ENCODE assay signal across 20 cellular contexts in the genomic region with DNA sequence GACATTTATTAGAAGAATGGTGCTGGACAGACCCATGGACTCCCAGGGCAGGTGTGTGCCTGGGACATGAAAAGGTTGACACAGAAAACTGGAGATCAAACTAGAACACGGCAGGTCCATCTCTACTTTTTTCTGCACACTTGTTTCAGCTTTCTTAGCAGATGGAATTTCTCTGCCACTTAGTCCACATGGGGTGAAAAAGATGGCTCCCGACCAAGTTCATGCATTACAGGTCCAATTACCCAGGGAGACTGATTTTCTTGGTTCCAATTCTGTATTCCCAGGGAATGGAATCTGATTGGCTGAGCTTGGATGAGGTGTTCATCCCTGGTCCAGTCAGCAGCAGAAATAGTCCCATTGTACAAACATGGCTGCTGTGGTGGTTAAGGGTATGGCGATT.
"Had no signal": no experiment of that assay in that cellular context is flagged by ENCODE, and none has a peak within 500 bp of the region (broad histone marks: within the 10 kb centered on the region; RNA-seq: fewer than 3 reads in every experiment).

No MANE protein-coding gene starts in this region.

- FAIRE-seq: endothelial cell of umbilical vein, frontal cortex, keratinocyte had no signal

- ATAC-seq: foreskin keratinocyte; gastroesophageal sphincter; heart left ventricle; left cardiac atrium; left lung; left ventricle myocardium superior; lower lobe of right lung; mucosa of descending colon; naive thymus-derived CD8-positive, alpha-beta T cell had no signal

- DNase-seq: dermis blood vessel endothelial cell; dorsolateral prefrontal cortex; effector CD4-positive, alpha-beta T cell; effector memory CD4-positive, alpha-beta T cell; foreskin keratinocyte; heart left ventricle; hypothalamus; immature natural killer cell; left cardiac atrium; left lung; left ventricle myocardium superior; lower lobe of right lung; mesenchymal stem cell; mucosa of descending colon; naive B cell; naive thymus-derived CD8-positive, alpha-beta T cell had no signal
